In genomic region chr6:34705241-34705640, GRCh38 we compare ENCODE assay signal across 26 cellular contexts. TPM values are rescaled to one million over a fixed set of nuclear protein-coding genes. Genes with fewer than 3 reads are reported as not detected.
A peak's percentile ranks its signal among the peaks of the same experiment; 100 is the strongest.
DNase-seq lines count a peak whose midpoint lies in the region; ATAC-seq, FAIRE-seq and TF ChIP-seq lines count a peak whose summit lies in the region.
"Had no signal": no experiment of that assay in that cellular context is flagged by ENCODE, and none has a peak within 500 bp of the region (broad histone marks: within the 10 kb centered on the region; RNA-seq: fewer than 3 reads in every experiment).

No MANE protein-coding gene starts in this region.

- H3K9me1 ChIP-seq in IMR-90 (ENCODE audit: insufficient read depth, low read length) (no peaks in the 10 kb centered on the region), endothelial cell of umbilical vein (replicated peaks; ENCODE audit: control insufficient read depth, extremely low read depth, insufficient read depth, low read length) (no peaks in the 10 kb centered on the region)

- H3K14ac ChIP-seq in IMR-90 (replicated peaks; ENCODE audit: low read depth, low read length) = no peak overlapping the region

- no peak overlapping the region for H3K4ac ChIP-seq in IMR-90 (ENCODE audit: low read depth, low read length)

- no peak overlapping the region for H2BK20ac ChIP-seq in IMR-90 (ENCODE audit: low read depth, low read length)

- peak overlapping the region; percentile 57 for H3K27ac Mint-ChIP-seq in activated CD4-positive, alpha-beta T cell treated with anti-CD3 and anti-CD28 coated beads, Interleukin-2, amount 10 ng/mL, durations not matched to agents 7 days and 5 days
- no peak overlapping the region for H3K27ac Mint-ChIP-seq in activated CD4-positive, alpha-beta T cell treated with anti-CD3 and anti-CD28 coated beads for 36 hours
- H3K27ac Mint-ChIP-seq: activated CD4-positive, alpha-beta memory T cell treated with anti-CD3 and anti-CD28 coated beads for 36 hours; activated naive CD8-positive, alpha-beta T cell; HFFc6 had no signal

- POLR2A ChIA-PET in activated CD4-positive, alpha-beta T cell treated with anti-CD3 and anti-CD28 coated beads, Interleukin-2, amount 10 ng/mL, durations not matched to agents 7 days and 5 days (lab: Charles Lee) = no interaction called here
- POLR2A ChIA-PET in activated CD4-positive, alpha-beta T cell treated with anti-CD3 and anti-CD28 coated beads for 36 hours (lab: Charles Lee) = no interaction called here
- POLR2A ChIA-PET in IMR-90 (lab: Charles Lee; ENCODE audit: unreplicated experiment) (no interaction called here), endothelial cell of umbilical vein (lab: Charles Lee) (no interaction called here)

- no peak for TF ChIP-seq RAD21 in IMR-90 (IDR thresholded peaks at IDR 0.05; ENCODE audit: low read length)

- TF ChIP-seq POLR2A in IMR-90 (IDR thresholded peaks at IDR 0.05; ENCODE audit: low read depth, low read length) = no peak
- no peak for TF ChIP-seq POLR2A in endothelial cell of umbilical vein (IDR thresholded peaks at IDR 0.05; ENCODE audit: low read depth, low read length)
- TF ChIP-seq POLR2A in transverse colon (IDR thresholded peaks at IDR 0.05) = no peak

- CTCF ChIA-PET in activated CD4-positive, alpha-beta T cell treated with anti-CD3 and anti-CD28 coated beads, Interleukin-2, amount 10 ng/mL, durations not matched to agents 7 days and 5 days (lab: Charles Lee) = no interaction called here
- CTCF ChIA-PET in activated CD4-positive, alpha-beta T cell treated with anti-CD3 and anti-CD28 coated beads for 36 hours (lab: Charles Lee) = interaction anchor here (0.8 kb wide), 1 partner anchor 152 kb away, joined by 4 read pairs; no protein-coding TSS in a partner anchor
- CTCF ChIA-PET in IMR-90 (lab: Yijun Ruan, JAX) = no interaction called here
- CTCF ChIA-PET in endothelial cell of umbilical vein (lab: Charles Lee) = no interaction called here

- intact Hi-C loops in activated CD4-positive, alpha-beta T cell treated with anti-CD3 and anti-CD28 coated beads for 36 hours (cut with DNase I, micrococcal nuclease) = no loop called here
- intact Hi-C loops in IMR-90 (cut with micrococcal nuclease) (no loop called here), endothelial cell of umbilical vein (cut with micrococcal nuclease) (no loop called here), transverse colon (cut with DNase I; ENCODE audit: low total_unique reads) (no loop called here)

- no TSS peak for BruUV-seq in IMR-90 (replicated peaks; lab: Mats Ljungman, UMichigan)
- no TSS peak for BruUV-seq in endothelial cell of umbilical vein (replicated peaks; lab: Mats Ljungman, UMichigan)

- no peak overlapping the region for H2BK120ac ChIP-seq in IMR-90 (ENCODE audit: low read depth, low read length)

- H2AFZ ChIP-seq in IMR-90 (replicated peaks; ENCODE audit: low read length, poor library complexity) = no peak overlapping the region
- H2AFZ ChIP-seq in endothelial cell of umbilical vein (ENCODE audit: low read depth, low read length) = peak overlapping the region; percentile 19
- peak overlapping the region; percentile 26 for H2AFZ ChIP-seq in parathyroid adenoma

- H4K20me1 ChIP-seq in IMR-90 (ENCODE audit: insufficient read depth, low read length) = no peaks in the 10 kb centered on the region
- H4K20me1 ChIP-seq in endothelial cell of umbilical vein (replicated peaks; ENCODE audit: control insufficient read depth, extremely low read depth, insufficient read depth, low read length) = no peaks in the 10 kb centered on the region

- no peak overlapping the region for H3K4me3 Mint-ChIP-seq in activated CD4-positive, alpha-beta T cell treated with anti-CD3 and anti-CD28 coated beads, Interleukin-2, amount 10 ng/mL, durations not matched to agents 7 days and 5 days
- H3K4me3 Mint-ChIP-seq in activated CD4-positive, alpha-beta T cell treated with anti-CD3 and anti-CD28 coated beads for 36 hours = no peak overlapping the region
- H3K4me3 Mint-ChIP-seq: activated CD4-positive, alpha-beta memory T cell treated with anti-CD3 and anti-CD28 coated beads for 36 hours; activated naive CD8-positive, alpha-beta T cell; HFFc6 had no signal

- no peaks in the 10 kb centered on the region for H3K79me1 ChIP-seq in IMR-90 (ENCODE audit: low read depth in 1 of 2, low read length in 2 of 2)

- ATAC-seq in activated CD4-positive, alpha-beta T cell treated with anti-CD3 and anti-CD28 coated beads for 36 hours = no peak
- peak; percentile 36; the same call in 1 of the 2 replicates for ATAC-seq in IMR-90 (ENCODE audit: low read depth)
- ATAC-seq: foreskin keratinocyte had no signal

- DNase-seq in activated CD4-positive, alpha-beta T cell treated with anti-CD3 and anti-CD28 coated beads, Interleukin-2, amount 10 ng/mL, durations not matched to agents 7 days and 5 days = no peak
- DNase-seq in activated CD4-positive, alpha-beta T cell treated with anti-CD3 and anti-CD28 coated beads for 36 hours = no peak
- DNase-seq in IMR-90 = peak; percentile 39
- DNase-seq in endothelial cell of umbilical vein (ENCODE audit: low read depth, low spot score) = peak; percentile 61
- DNase-seq in glomerular visceral epithelial cell (ENCODE audit: extremely low spot score) = no peak
- DNase-seq in Ammon's horn (ENCODE audit: low spot score) = no peak
- DNase-seq in transverse colon = no peak
- DNase-seq: 8988T; activated CD4-positive, alpha-beta memory T cell treated with anti-CD3 and anti-CD28 coated beads for 36 hours; activated CD8-positive, alpha-beta memory T cell treated with anti-CD3 and anti-CD28 coated beads, Interleukin-2, amount 50 U/mL, for 4 hours; CD8-positive, alpha-beta memory T cell; DMS53; foreskin keratinocyte; GDM1; HFFc6; NCI-H1694 treated with DMSO at 0.1 percent for 48 hours; posterior cingulate gyrus; right cardiac atrium; stimulated activated CD4-positive, alpha-beta T cell treated with anti-CD3 and anti-CD28 coated beads, Interleukin-12 subunit alpha, Interleukin-12 subunit beta, amount 100 ng/mL, for 4 hours; stimulated activated CD4-positive, alpha-beta T cell treated with anti-CD3 and anti-CD28 coated beads, Interleukin-4, amount 100 ng/mL, for 1 hour; upper lobe of left lung had no signal

- H3K4me1 Mint-ChIP-seq in activated CD4-positive, alpha-beta T cell treated with anti-CD3 and anti-CD28 coated beads, Interleukin-2, amount 10 ng/mL, durations not matched to agents 7 days and 5 days = peaks cover 12% of the 10 kb centered on the region
- no peaks in the 10 kb centered on the region for H3K4me1 Mint-ChIP-seq in activated CD4-positive, alpha-beta T cell treated with anti-CD3 and anti-CD28 coated beads for 36 hours

- H3K79me2 ChIP-seq in endothelial cell of umbilical vein (ENCODE audit: control insufficient read depth, insufficient read depth, low read length) (no peaks in the 10 kb centered on the region), parathyroid adenoma (no peaks in the 10 kb centered on the region)

- H4K8ac ChIP-seq in IMR-90 (ENCODE audit: low read depth in 2 of 2, low read length in 2 of 2) = no peak overlapping the region

- FAIRE-seq in endothelial cell of umbilical vein (lab: Jason Lieb, UNC) = peak; percentile 69
- FAIRE-seq: GM18507 had no signal

- H3K27me3 ChIP-seq in IMR-90 (ENCODE audit: control insufficient read depth, insufficient read depth, low read length) (no peaks in the 10 kb centered on the region), endothelial cell of umbilical vein (ENCODE audit: control insufficient read depth in 2 of 2, insufficient read depth in 2 of 2, low read length in 2 of 2) (no peaks in the 10 kb centered on the region), parathyroid adenoma (ENCODE audit: control insufficient read depth, insufficient read depth, low read length) (no peaks in the 10 kb centered on the region), transverse colon (no peaks in the 10 kb centered on the region)
- H3K27me3 ChIP-seq: foreskin keratinocyte, upper lobe of left lung had no signal

- no peak overlapping the region for H4K5ac ChIP-seq in IMR-90 (ENCODE audit: low read depth, low read length)

- H3K4me1 ChIP-seq in IMR-90 (ENCODE audit: control insufficient read depth, insufficient read depth, low read length) (peaks cover 2% of the 10 kb centered on the region; the same call in 1 of the 2 replicates), endothelial cell of umbilical vein (ENCODE audit: control insufficient read depth, extremely low read depth, insufficient read depth, low read length) (peaks cover 5% of the 10 kb centered on the region), parathyroid adenoma (peaks cover 9% of the 10 kb centered on the region), transverse colon (peaks cover 0 to 6% (median 3%) of the 10 kb centered on the region in 4 donors)
- H3K4me1 ChIP-seq: foreskin keratinocyte had no signal

- H3K9me3 ChIP-seq in IMR-90 (ENCODE audit: control insufficient read depth, insufficient read depth, low read length) = no peaks in the 10 kb centered on the region
- no peaks in the 10 kb centered on the region for H3K9me3 ChIP-seq in endothelial cell of umbilical vein (replicated peaks; ENCODE audit: control insufficient read depth, insufficient read depth, low read length)
- H3K9me3 ChIP-seq in parathyroid adenoma (ENCODE audit: control insufficient read depth, low read length) = no peaks in the 10 kb centered on the region
- H3K9me3 ChIP-seq in transverse colon = no peaks in the 10 kb centered on the region
- H3K9me3 ChIP-seq: upper lobe of left lung had no signal

- H3K36me3 Mint-ChIP-seq in activated CD4-positive, alpha-beta T cell treated with anti-CD3 and anti-CD28 coated beads, Interleukin-2, amount 10 ng/mL, durations not matched to agents 7 days and 5 days (ENCODE audit: low read depth) = no peaks in the 10 kb centered on the region
- no peaks in the 10 kb centered on the region for H3K36me3 Mint-ChIP-seq in activated CD4-positive, alpha-beta T cell treated with anti-CD3 and anti-CD28 coated beads for 36 hours (ENCODE audit: low read depth)
- H3K36me3 Mint-ChIP-seq: activated CD4-positive, alpha-beta memory T cell treated with anti-CD3 and anti-CD28 coated beads for 36 hours; activated naive CD8-positive, alpha-beta T cell; CD8-positive, alpha-beta memory T cell had no signal

- no peak overlapping the region for H4K91ac ChIP-seq in IMR-90 (ENCODE audit: insufficient read depth, low read depth, low read length)

- no peaks in the 10 kb centered on the region for H3K9me3 Mint-ChIP-seq in activated CD4-positive, alpha-beta T cell treated with anti-CD3 and anti-CD28 coated beads, Interleukin-2, amount 10 ng/mL, durations not matched to agents 7 days and 5 days
- no peaks in the 10 kb centered on the region for H3K9me3 Mint-ChIP-seq in activated CD4-positive, alpha-beta T cell treated with anti-CD3 and anti-CD28 coated beads for 36 hours (ENCODE audit: low read depth)
- H3K9me3 Mint-ChIP-seq: activated CD4-positive, alpha-beta memory T cell treated with anti-CD3 and anti-CD28 coated beads for 36 hours; CD8-positive, alpha-beta memory T cell; HFFc6 had no signal

- in situ Hi-C loops in IMR-90 (cut with MboI; ENCODE audit: low sequenced_read_pairs) (no loop called here), transverse colon (cut with MboI; ENCODE audit: low pct_ligation_motif_present in 1 of 4, low pct_unique_long_range_greater_than_20kb in 1 of 4, low sequenced_read_pairs in 3 of 4) (no loop called here)

- 17% methylated on average over 1 of the region's 3 CpGs; no CpG with 5 or more reads in 1 of the 2 experiments for WGBS in IMR-90 (ENCODE audit: extremely low coverage in 2 of 2, insufficient read length in 1 of 2), 2 experiments
- 39 to 64% methylated on average over 2 to 3 of the region's 3 CpGs for whole genome bisulfite sequencing in transverse colon (ENCODE audit: low coverage in 1 of 2), 2 donors

- H2AK5ac ChIP-seq in IMR-90 (ENCODE audit: low read depth, low read length) = no peak overlapping the region

- H3K4me2 ChIP-seq in IMR-90 (ENCODE audit: low read depth, low read length) (no peak overlapping the region), endothelial cell of umbilical vein (ENCODE audit: insufficient read depth, low read length) (no peak overlapping the region), parathyroid adenoma (ENCODE audit: low read length) (no peak overlapping the region)

- TF ChIP-seq EP300 in transverse colon (IDR thresholded peaks at IDR 0.05; ENCODE audit: low read depth) = no peak

- H3K23ac ChIP-seq in IMR-90 (ENCODE audit: low read depth, low read length) = no peak overlapping the region

- no peaks in the 10 kb centered on the region for H3K36me3 ChIP-seq in IMR-90 (ENCODE audit: control insufficient read depth, insufficient read depth, low read length)
- no peaks in the 10 kb centered on the region for H3K36me3 ChIP-seq in endothelial cell of umbilical vein (ENCODE audit: control insufficient read depth in 2 of 2, extremely low read depth in 1 of 2, insufficient read depth in 2 of 2, low read length in 2 of 2)
- H3K36me3 ChIP-seq in parathyroid adenoma (ENCODE audit: control insufficient read depth, insufficient read depth, low read length) = no peaks in the 10 kb centered on the region
- H3K36me3 ChIP-seq in transverse colon = no peaks in the 10 kb centered on the region
- H3K36me3 ChIP-seq: upper lobe of left lung had no signal

- TF ChIP-seq CTCF in IMR-90 (conservative IDR thresholded peaks at IDR 0.05; ENCODE audit: low read depth, low read length) (no peak), endothelial cell of umbilical vein (IDR thresholded peaks at IDR 0.05; ENCODE audit: extremely low read depth in 1 of 2, insufficient read depth in 1 of 2, low read depth in 1 of 2, low read length in 2 of 2) (no peak), parathyroid adenoma (IDR thresholded peaks at IDR 0.05) (no peak), transverse colon (IDR thresholded peaks at IDR 0.05) (no peak)

- no peak overlapping the region for H2AK9ac ChIP-seq in IMR-90 (replicated peaks; ENCODE audit: low read depth, low read length, poor library complexity)

- H3K27me3 Mint-ChIP-seq in activated CD4-positive, alpha-beta T cell treated with anti-CD3 and anti-CD28 coated beads, Interleukin-2, amount 10 ng/mL, durations not matched to agents 7 days and 5 days = no peaks in the 10 kb centered on the region
- no peaks in the 10 kb centered on the region for H3K27me3 Mint-ChIP-seq in activated CD4-positive, alpha-beta T cell treated with anti-CD3 and anti-CD28 coated beads for 36 hours
- H3K27me3 Mint-ChIP-seq: activated CD4-positive, alpha-beta memory T cell treated with anti-CD3 and anti-CD28 coated beads for 36 hours; activated naive CD8-positive, alpha-beta T cell; CD8-positive, alpha-beta memory T cell had no signal

- no peak overlapping the region for H3K27ac ChIP-seq in IMR-90 (ENCODE audit: insufficient read depth, low read length)
- H3K27ac ChIP-seq in endothelial cell of umbilical vein (ENCODE audit: insufficient read depth, low read depth, low read length) = no peak overlapping the region
- no peak overlapping the region for H3K27ac ChIP-seq in parathyroid adenoma
- no peak overlapping the region for H3K27ac ChIP-seq in transverse colon
- H3K27ac ChIP-seq: epithelial cell of prostate, foreskin keratinocyte, HL-60 had no signal

- H3K4me3 ChIP-seq in IMR-90 (ENCODE audit: insufficient read depth, low read depth, low read length) (no peak overlapping the region), endothelial cell of umbilical vein (replicated peaks in 1 of 3; ENCODE audit: insufficient read depth in 1 of 3, low read depth in 1 of 3, low read length in 3 of 3) (no peak overlapping the region), parathyroid adenoma (ENCODE audit: low read depth, low read length) (no peak overlapping the region), transverse colon (no peak overlapping the region)
- H3K4me3 ChIP-seq: upper lobe of left lung had no signal

- H3K9ac ChIP-seq in IMR-90 (ENCODE audit: low read depth, low read length) (no peak overlapping the region), endothelial cell of umbilical vein (replicated peaks; ENCODE audit: extremely low read depth, insufficient read depth, low read length) (no peak overlapping the region), parathyroid adenoma (no peak overlapping the region)

- H2BK5ac ChIP-seq in IMR-90 (ENCODE audit: low read depth, low read length, poor library complexity, severe bottlenecking) = no peak overlapping the region

- H2BK15ac ChIP-seq in IMR-90 (ENCODE audit: low read depth, low read length) = no peak overlapping the region

- dilution Hi-C loops in IMR-90 (cut with HindIII; ENCODE audit: low sequenced_read_pairs, unreplicated experiment) (no loop called here), endothelial cell of umbilical vein (cut with MboI; ENCODE audit: extremely low pct_ligation_motif_present, low sequenced_read_pairs) (no loop called here)

- no peak overlapping the region for H3K18ac ChIP-seq in IMR-90 (ENCODE audit: low read depth, low read length)

- no peak overlapping the region for H3K56ac ChIP-seq in IMR-90 (ENCODE audit: extremely low read depth, insufficient read depth, low read length)

RNA-seq across cellular contexts. Expression of gene ILRUN, which starts 8.7 kb away (rescaled TPM):
- total RNA-seq in activated CD4-positive, alpha-beta T cell treated with anti-CD3 and anti-CD28 coated beads, Interleukin-2, amount 10 ng/mL, durations not matched to agents 7 days and 5 days = 10 to 100 TPM; 68.0 to 72.0 TPM
- total RNA-seq in activated CD4-positive, alpha-beta T cell treated with anti-CD3 and anti-CD28 coated beads for 36 hours = 10 to 100 TPM; 56.2 to 66.9 TPM
- total RNA-seq in IMR-90 (2012; rRNA removed) (29.9 and 32.2 TPM in 2 replicates), endothelial cell of umbilical vein (47.0 and 48.9 TPM in 2 replicates), transverse colon (10 to 100 TPM; 34.8 to 81.0 (median 52.9) TPM)
- polyA plus RNA-seq in IMR-90 (2012; rRNA removed) (25.4 and 26.0 TPM in 2 replicates), endothelial cell of umbilical vein (27.7 and 30.5 TPM in 2 replicates)
- 16.3 and 17.2 TPM in 2 replicates for polyA plus RNA-seq in IMR-90 (2012; cell fraction: cytosol; rRNA removed)
- 9.8 and 15.3 TPM in 2 replicates for polyA plus RNA-seq in IMR-90 (2012; cell fraction: nucleus; rRNA removed; ENCODE audit: low replicate concordance)
- polyA plus RNA-seq in endothelial cell of umbilical vein (2011; cell fraction: cytosol; rRNA removed) = 31.7 and 35.6 TPM in 2 replicates
- polyA plus RNA-seq in endothelial cell of umbilical vein (2011; cell fraction: nucleus; rRNA removed) = 21.1 and 24.0 TPM in 2 replicates
- 33.9 and 43.8 TPM in 2 replicates for polyA plus RNA-seq in endothelial cell of umbilical vein (2012)
- 63.7 and 70.8 TPM in 2 replicates for polyA minus RNA-seq in endothelial cell of umbilical vein
- polyA minus RNA-seq in endothelial cell of umbilical vein (2011; cell fraction: cytosol; rRNA and poly(A)+ RNA removed) = 56.3 TPM
- 15.7 and 20.4 TPM in 2 replicates for polyA minus RNA-seq in endothelial cell of umbilical vein (2011; cell fraction: nucleus; rRNA and poly(A)+ RNA removed)

RNA-seq across cellular contexts. Expression of gene SNRPC, which starts 52.1 kb away (rescaled TPM):
- 100 to 1,000 TPM; 124 to 146 TPM for total RNA-seq in activated CD4-positive, alpha-beta T cell treated with anti-CD3 and anti-CD28 coated beads, Interleukin-2, amount 10 ng/mL, durations not matched to agents 7 days and 5 days
- total RNA-seq in activated CD4-positive, alpha-beta T cell treated with anti-CD3 and anti-CD28 coated beads for 36 hours = 100 to 1,000 TPM; 159 to 268 TPM
- total RNA-seq in IMR-90 (2012; rRNA removed) (84.8 and 87.5 TPM in 2 replicates), endothelial cell of umbilical vein (137 and 141 TPM in 2 replicates), transverse colon (100 to 1,000 TPM in 1 of 4 donors, 10 to 100 TPM in 3; 33.3 to 169 (median 39.4) TPM)
- polyA plus RNA-seq in IMR-90 (2012; rRNA removed) (343 and 345 TPM in 2 replicates), endothelial cell of umbilical vein (287 and 306 TPM in 2 replicates)
- 212 and 293 TPM in 2 replicates for polyA plus RNA-seq in IMR-90 (2012; cell fraction: cytosol; rRNA removed)
- polyA plus RNA-seq in IMR-90 (2012; cell fraction: nucleus; rRNA removed; ENCODE audit: low replicate concordance) = 80.3 and 130 TPM in 2 replicates
- polyA plus RNA-seq in endothelial cell of umbilical vein (2011; cell fraction: cytosol; rRNA removed) = 316 and 379 TPM in 2 replicates
- 119 and 138 TPM in 2 replicates for polyA plus RNA-seq in endothelial cell of umbilical vein (2011; cell fraction: nucleus; rRNA removed)
- polyA plus RNA-seq in endothelial cell of umbilical vein (2012) = 138 and 173 TPM in 2 replicates
- 58.1 and 70.2 TPM in 2 replicates for polyA minus RNA-seq in endothelial cell of umbilical vein
- polyA minus RNA-seq in endothelial cell of umbilical vein (2011; cell fraction: cytosol; rRNA and poly(A)+ RNA removed) = 57.4 TPM
- 17.1 and 18.2 TPM in 2 replicates for polyA minus RNA-seq in endothelial cell of umbilical vein (2011; cell fraction: nucleus; rRNA and poly(A)+ RNA removed)

Comparison
In these comparisons a context has a peak if more than half of its experiments do, and no peak if none do; other contexts are left out.
1. DNase-seq: peak in IMR-90 (single experiment) and endothelial cell of umbilical vein (single experiment); none in activated CD4-positive, alpha-beta T cell treated with anti-CD3 and anti-CD28 coated beads, Interleukin-2, amount 10 ng/mL, durations not matched to agents 7 days and 5 days (single experiment), activated CD4-positive, alpha-beta T cell treated with anti-CD3 and anti-CD28 coated beads for 36 hours (single experiment), glomerular visceral epithelial cell (single experiment), Ammon's horn (single experiment) and transverse colon (single experiment).